In genomic region chr10:110860576-110861241, GRCh38 we compare ENCODE assay signal across 7 cellular contexts. TPM values are rescaled to one million over a fixed set of nuclear protein-coding genes. Genes with fewer than 3 reads are reported as not detected.
DNase-seq lines count a peak whose midpoint lies in the region; ATAC-seq and TF ChIP-seq lines count a peak whose summit lies in the region.

No MANE protein-coding gene starts in this region.

- intact Hi-C loops in left cardiac atrium (cut with DNase I), result no loop called here

- peak overlapping the region; percentile 91 for H3K27ac ChIP-seq in SK-N-MC

- H3K4me3 ChIP-seq in SK-N-MC, result no peak overlapping the region

- H3K36me3 ChIP-seq in SK-N-MC (ENCODE audit: insufficient read depth, low read length), result no peaks in the 10 kb centered on the region

- peak; percentile 57 for ATAC-seq in HG02840 (IDR thresholded peaks at IDR 0.05; ENCODE audit: low FRiP score, unreplicated experiment)
- peak; percentile 15 for ATAC-seq in stimulated activated naive CD8-positive, alpha-beta T cell treated with anti-CD3 and anti-CD28 coated beads, Interleukin-15, Interleukin-2, amounts not matched to agents 100 U/mL and 50 U/mL, for 24 hours
- ATAC-seq in left lobe of liver, result no peak
- ATAC-seq in left cardiac atrium, result no peak

- H3K9ac ChIP-seq in SK-N-MC (ENCODE audit: insufficient read length), result no peak overlapping the region

- TF ChIP-seq POLR2A in GM19099 (IDR thresholded peaks at IDR 0.05; ENCODE audit: extremely low read depth, insufficient read length, low read depth), result peak; percentile 38

- H3K9me3 ChIP-seq in SK-N-MC (ENCODE audit: low read depth, low read length), result no peaks in the 10 kb centered on the region

- DNase-seq in SK-N-MC (ENCODE audit: low read depth, low spot score) (no peak), left lobe of liver (ENCODE audit: low spot score) (no peak), left cardiac atrium (no peak)
- DNase-seq in effector CD8-positive, alpha-beta T cell (lab: John Stamatoyannopoulos, UW), result peak; percentile 11
- DNase-seq in stimulated activated naive CD8-positive, alpha-beta T cell treated with anti-CD3 and anti-CD28 coated beads, Interleukin-15, Interleukin-2, amounts not matched to agents 100 U/mL and 50 U/mL, for 24 hours, result peak; percentile 40

RNA-seq across cellular contexts. Expression of gene PDCD4, which starts 11.0 kb away (rescaled TPM):
- total RNA-seq in left lobe of liver (30.3 TPM), left cardiac atrium (10 to 100 TPM; 46.7 to 71.2 TPM)

RNA-seq across cellular contexts. Expression of gene BBIP1, which starts 58.3 kb away (rescaled TPM):
- total RNA-seq in left lobe of liver (11.1 TPM), left cardiac atrium (10 to 100 TPM; 22.8 to 25.5 TPM)

RNA-seq across cellular contexts. Expression of gene SHOC2, which starts 58.7 kb away (rescaled TPM):
- total RNA-seq in left lobe of liver (20.3 TPM), left cardiac atrium (10 to 100 TPM; 43.0 to 49.4 TPM)

Comparison
In these comparisons a context has a peak if more than half of its experiments do, and no peak if none do; other contexts are left out.
1. ATAC-seq: peak in HG02840 (single experiment) and stimulated activated naive CD8-positive, alpha-beta T cell treated with anti-CD3 and anti-CD28 coated beads, Interleukin-15, Interleukin-2, amounts not matched to agents 100 U/mL and 50 U/mL, for 24 hours (single experiment); none in left lobe of liver (single experiment) and left cardiac atrium (0 of 2).
2. DNase-seq: peak in effector CD8-positive, alpha-beta T cell (single experiment) and stimulated activated naive CD8-positive, alpha-beta T cell treated with anti-CD3 and anti-CD28 coated beads, Interleukin-15, Interleukin-2, amounts not matched to agents 100 U/mL and 50 U/mL, for 24 hours (single experiment); none in SK-N-MC (single experiment), left lobe of liver (single experiment) and left cardiac atrium (single experiment).